ENCODE assay signal across 8 cellular contexts in the genomic region with DNA sequence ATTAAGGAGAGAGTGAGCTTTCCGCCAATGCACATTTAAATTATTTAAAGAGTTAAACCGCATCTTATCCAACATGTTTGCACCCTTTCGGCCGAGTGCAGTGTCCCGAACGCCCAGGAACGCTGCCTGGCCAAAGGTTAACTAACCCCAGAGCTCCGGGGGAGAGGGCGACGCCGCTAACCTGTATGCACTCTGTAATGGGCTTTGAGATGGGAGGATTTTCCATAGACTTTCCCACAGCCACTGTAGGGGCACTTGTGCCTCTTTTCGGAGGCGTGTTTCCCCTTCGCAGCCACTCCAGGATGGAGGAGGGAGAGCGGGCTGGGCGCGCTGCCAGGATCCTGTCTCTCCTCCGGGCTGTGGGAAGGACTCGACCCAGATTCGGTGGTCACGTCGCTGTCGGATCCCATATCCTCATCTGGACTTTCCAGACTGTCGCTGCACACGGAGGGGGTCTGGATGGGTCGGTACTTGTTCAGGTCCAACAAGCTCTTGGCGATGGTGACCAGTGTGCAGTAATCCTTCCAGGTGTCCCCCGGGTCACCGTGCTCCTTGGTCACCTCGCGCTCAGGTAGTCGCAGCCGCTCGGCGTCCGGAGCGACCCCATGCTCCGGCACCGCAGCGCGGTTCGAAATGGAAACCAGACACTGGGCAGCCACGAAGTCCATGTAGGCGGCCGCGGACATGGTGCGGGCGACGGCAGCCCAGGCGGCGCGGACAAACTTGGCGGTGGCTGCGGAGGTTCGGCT. TPM values are rescaled to one million over a fixed set of nuclear protein-coding genes. Genes with fewer than 3 reads are reported as not detected.
DNase-seq lines count a peak whose midpoint lies in the region; ATAC-seq, FAIRE-seq and TF ChIP-seq lines count a peak whose summit lies in the region.

No MANE protein-coding gene starts in this region.

- BruUV-seq in K562 (replicated peaks; lab: Mats Ljungman, UMichigan): no TSS peak

- peak overlapping the region; percentile 57 for H3K4me3 ChIP-seq in HUES64 (ENCODE audit: low read length)
- peak overlapping the region; percentile 74 for H3K4me3 ChIP-seq in K562
- peak overlapping the region; percentile 50 for H3K4me3 ChIP-seq in right cardiac atrium (ENCODE audit: low read length)

- H3K27me3 ChIP-seq in HUES64 (ENCODE audit: insufficient read depth, low read length) (peaks cover 69% of the 10 kb centered on the region), K562 (ENCODE audit: control insufficient read depth in 2 of 2, insufficient read depth in 2 of 2, low read length in 2 of 2) (no peaks in the 10 kb centered on the region), right cardiac atrium (ENCODE audit: control insufficient read depth, insufficient read depth) (no peaks in the 10 kb centered on the region)

- TF ChIP-seq EP300 in K562 (IDR thresholded peaks at IDR 0.05; ENCODE audit: low read length): no peak

- H3K9me1 ChIP-seq in K562 (ENCODE audit: control insufficient read depth, insufficient read depth, low read length): no peaks in the 10 kb centered on the region

- H3K36me3 ChIP-seq in HUES64 (ENCODE audit: insufficient read depth, low read length) (no peaks in the 10 kb centered on the region), K562 (ENCODE audit: control insufficient read depth, insufficient read depth, low read length) (no peaks in the 10 kb centered on the region)

- CTCF ChIA-PET in K562 (lab: Yijun Ruan, JAX; ENCODE audit: low intra/inter-chr PET ratio): no interaction called here

- no peaks in the 10 kb centered on the region for H3K9me3 ChIP-seq in HUES64 (ENCODE audit: insufficient read depth, low read depth, low read length)
- no peaks in the 10 kb centered on the region for H3K9me3 ChIP-seq in K562 (replicated peaks; ENCODE audit: control insufficient read depth, insufficient read depth, low read depth, low read length)
- H3K9me3 ChIP-seq in right cardiac atrium (ENCODE audit: control insufficient read depth, low read length): no peaks in the 10 kb centered on the region

- peak; percentile 42 for FAIRE-seq in K562 (lab: Jason Lieb, UNC)

- H3K79me2 ChIP-seq in K562 (ENCODE audit: control insufficient read depth, insufficient read depth, low read length): peaks cover 52% of the 10 kb centered on the region

- no peaks in the 10 kb centered on the region; the same call in 1 of the 2 replicates for H4K20me1 ChIP-seq in K562 (replicated peaks; ENCODE audit: control insufficient read depth, insufficient read depth, low read length)

- under 1% methylated on average over 55 of the region's 55 CpGs for WGBS in HUES64
- WGBS in K562 (ENCODE audit: insufficient coverage, low coverage, missing lambda C conversion rate): 1% methylated on average over 48 of the region's 55 CpGs
- under 1% methylated on average over 55 of the region's 55 CpGs for WGBS in right cardiac atrium

- peak; percentile 54 for TF ChIP-seq POLR2A in K562 (conservative IDR thresholded peaks at IDR 0.05)

- POLR2A ChIA-PET in K562 (lab: Yijun Ruan, JAX): interaction anchor here (0.8 to 3.5 kb wide), 3 partner anchors 9 to 90 kb away, joined by 3 to 18 read pairs (median 3); no protein-coding TSS in a partner anchor

- H2AFZ ChIP-seq in K562 (ENCODE audit: low read depth, low read length): peak overlapping the region; percentile 64

- H3K27ac ChIP-seq in HUES64 (ENCODE audit: low read depth, low read length): no peak overlapping the region
- peak overlapping the region; percentile 99 for H3K27ac ChIP-seq in K562 (ENCODE audit: extremely low read depth, low read depth, low read length)
- peak overlapping the region; percentile 95 for H3K27ac ChIP-seq in right cardiac atrium (ENCODE audit: low read length)

- TF ChIP-seq CTCF in K562 (IDR thresholded peaks at IDR 0.05 in 2 of 3, conservative IDR thresholded peaks at IDR 0.05 in 1 of 3; ENCODE audit: insufficient read depth in 2 of 3, low read depth in 1 of 3, low read length in 3 of 3): no peak

- intact Hi-C loops in K562 (cut with micrococcal nuclease) (loop anchor here (1.0 to 5.0 kb wide), 3 partner anchors 7 to 61 kb away; no protein-coding TSS in a partner anchor), right cardiac atrium (cut with DNase I) (loop anchor here (2.0 to 10.0 kb wide), 7 partner anchors 61 to 192 kb away; no protein-coding TSS in a partner anchor), posterior cingulate gyrus (cut with DNase I) (loop anchor here (2.0 to 5.0 kb wide), 2 partner anchors 20 to 741 kb away; partner anchors contain the start of gene APBA1)

- TF ChIP-seq RAD21 in K562 (CRISPR knock-in tag; conservative IDR thresholded peaks at IDR 0.05 in 1 of 2, IDR thresholded peaks at IDR 0.05 in 1 of 2): no peak

- H3K4me1 ChIP-seq in HUES64 (ENCODE audit: insufficient read depth, low read length): peaks cover 17% of the 10 kb centered on the region; the same call in 1 of the 2 replicates
- peaks cover 16 to 25% of the 10 kb centered on the region in 2 experiments; a peak in 4 of 5 replicates for H3K4me1 ChIP-seq in K562 (replicated peaks in 1 of 2; ENCODE audit: control insufficient read depth in 2 of 2, insufficient read depth in 2 of 2, low read length in 2 of 2)
- peaks cover 9% of the 10 kb centered on the region for H3K4me1 ChIP-seq in right cardiac atrium (ENCODE audit: control insufficient read depth, insufficient read depth, low read length)

- in situ Hi-C loops in K562 (cut with MboI): no loop called here

- H3K9ac ChIP-seq in HUES64 (ENCODE audit: low read depth, low read length): peak overlapping the region; percentile 15; the same call in 1 of the 2 replicates
- peak overlapping the region; percentile 87 to 98 for H3K9ac ChIP-seq in K562 (ENCODE audit: insufficient read depth in 1 of 2, low read depth in 2 of 2, low read length in 2 of 2)

- H3K4me2 ChIP-seq in K562 (ENCODE audit: insufficient read depth, low read length): peak overlapping the region; percentile 95

- peak; percentile 47 for DNase-seq in ELF-1 (ENCODE audit: low read depth, low spot score)
- peak in 3 of 5 experiments; percentile 9 to 46 (median 32) for DNase-seq in T-helper 2 cell
- peak; percentile 36 to 59 (median 42) for DNase-seq in K562 (ENCODE audit: extremely low read depth in 1 of 4, low spot score in 3 of 4)
- DNase-seq in right cardiac atrium: peak; percentile 91 to 98 (median 96)
- DNase-seq in posterior cingulate gyrus: peak; percentile 71 to 96 (median 82)

- ATAC-seq in K562 (peak; percentile 7), right cardiac atrium (peak; percentile 61 to 75), HG03139 (IDR thresholded peaks at IDR 0.05; ENCODE audit: unreplicated experiment) (no peak), HG03039 (IDR thresholded peaks at IDR 0.05; ENCODE audit: unreplicated experiment) (no peak)

TF ChIP-seq in K562, 482 proteins besides CTCF, POLR2A, EP300 and RAD21 (continues in another document):
- TF ChIP-seq PHF20 (IDR thresholded peaks at IDR 0.05; ENCODE audit: partially characterized antibody): no peak
- no peak for TF ChIP-seq ZKSCAN1 (IDR thresholded peaks at IDR 0.05; ENCODE audit: low read depth, low read length)
- no peak for TF ChIP-seq ZNF699 (CRISPR knock-in tag; IDR thresholded peaks at IDR 0.05; ENCODE audit: insufficient replicate concordance)
- TF ChIP-seq E2F1 (CRISPR knock-in tag; IDR thresholded peaks at IDR 0.05): no peak
- TF ChIP-seq, protein P1, sequence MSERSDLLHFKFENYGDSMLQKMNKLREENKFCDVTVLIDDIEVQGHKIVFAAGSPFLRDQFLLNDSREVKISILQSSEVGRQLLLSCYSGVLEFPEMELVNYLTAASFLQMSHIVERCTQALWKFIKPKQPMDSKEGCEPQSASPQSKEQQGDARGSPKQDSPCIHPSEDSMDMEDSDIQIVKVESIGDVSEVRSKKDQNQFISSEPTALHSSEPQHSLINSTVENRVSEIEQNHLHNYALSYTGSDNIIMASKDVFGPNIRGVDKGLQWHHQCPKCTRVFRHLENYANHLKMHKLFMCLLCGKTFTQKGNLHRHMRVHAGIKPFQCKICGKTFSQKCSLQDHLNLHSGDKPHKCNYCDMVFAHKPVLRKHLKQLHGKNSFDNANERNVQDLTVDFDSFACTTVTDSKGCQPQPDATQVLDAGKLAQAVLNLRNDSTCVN (CRISPR knock-in tag; IDR thresholded peaks at IDR 0.05): no peak
- TF ChIP-seq ZNF57 (CRISPR knock-in tag; IDR thresholded peaks at IDR 0.05): no peak
- TF ChIP-seq GTF2F1 (IDR thresholded peaks at IDR 0.05; ENCODE audit: low read depth, low read length): no peak
- no peak for TF ChIP-seq TAF7 (tag; IDR thresholded peaks at IDR 0.05)

RNA-seq across cellular contexts. Expression of gene KLF9, which starts 1.6 kb away (rescaled TPM):
- polyA plus RNA-seq in HUES64 (2013, experiment 1 of 2): 0.10 TPM
- 0.25 TPM for polyA plus RNA-seq in HUES64 (2013, experiment 2 of 2)
- total RNA-seq in K562 (2011; cell fraction: chromatin; rRNA removed; ENCODE audit: low replicate concordance): 3.9 and 5.8 TPM in 2 replicates
- 4.7 and 6.2 TPM in 2 replicates for total RNA-seq in K562 (2011; cell fraction: nucleolus; rRNA removed)
- total RNA-seq in K562 (2011; cell fraction: nucleoplasm; rRNA removed): 5.8 and 8.8 TPM in 2 replicates
- total RNA-seq in K562 (2014; rRNA removed) (8.5 and 9.7 TPM in 2 replicates), K562 (2014; rRNA removed; fragmentation: Illumina TruSeq; extraction: Trizol) (7.3 and 8.8 TPM in 2 replicates), K562 (2015; rRNA removed; fragmentation: Illumina TruSeq; extraction: Trizol) (4.7 and 4.8 TPM in 2 replicates), K562 (2021) (9.8 and 11.9 TPM in 2 replicates), right cardiac atrium (10 to 100 TPM; 59.3 to 76.6 (median 72.6) TPM)
- polyA plus RNA-seq in K562 (2011; rRNA removed) (6.2 and 6.9 TPM in 2 replicates), K562 (2014; fragmentation: Illumina TruSeq; extraction: Trizol) (9.6 and 10.1 TPM in 2 replicates), K562 (2014; fragmentation: Nextera tagmentation; extraction: Ambion mirVana) (1 to 10 TPM; 3.3 to 4.8 TPM), K562 (2014; rRNA removed) (6.5 and 6.9 TPM in 2 replicates), right cardiac atrium (39.5 TPM)
- 3.8 and 3.9 TPM in 2 replicates for polyA plus RNA-seq in K562 (2011; cell fraction: cytosol; rRNA removed)
- 2.6 and 2.7 TPM in 2 replicates for polyA plus RNA-seq in K562 (2011; cell fraction: nucleus; rRNA removed)
- polyA plus RNA-seq in K562 (2012): 5.6 and 7.2 TPM in 2 replicates
- 6.8 and 8.0 TPM in 2 replicates for polyA minus RNA-seq in K562 (2011; rRNA and poly(A)+ RNA removed)
- 4.5 and 5.0 TPM in 2 replicates for polyA minus RNA-seq in K562 (2011; cell fraction: cytosol; rRNA and poly(A)+ RNA removed)
- polyA minus RNA-seq in K562 (2011; cell fraction: nucleus; rRNA and poly(A)+ RNA removed): 3.4 and 4.4 TPM in 2 replicates

Comparison
In these comparisons a context has a peak if more than half of its experiments do, and no peak if none do; other contexts are left out.
1. DNase-seq: peak in every context shown above with its lines; median percentile 96 in right cardiac atrium; 82 in posterior cingulate gyrus; 47 in ELF-1; 42 in K562; 32 in T-helper 2 cell.
2. ATAC-seq: peak in K562 (single experiment) and right cardiac atrium (2 of 2); none in HG03139 (single experiment) and HG03039 (single experiment).
3. RNA of gene KLF9, which starts 1.6 kb away (total RNA-seq): 59.3 to 76.6 TPM in right cardiac atrium; 3.9 to 11.9 TPM in K562; every median in the first group is over 4 times any median in the second.
4. Peak in every context shown above with its lines, with median percentiles within 50 percentile points of each other: H3K4me3 ChIP-seq.